30 cellular contexts compared by ENCODE assay signal in the genomic region with DNA sequence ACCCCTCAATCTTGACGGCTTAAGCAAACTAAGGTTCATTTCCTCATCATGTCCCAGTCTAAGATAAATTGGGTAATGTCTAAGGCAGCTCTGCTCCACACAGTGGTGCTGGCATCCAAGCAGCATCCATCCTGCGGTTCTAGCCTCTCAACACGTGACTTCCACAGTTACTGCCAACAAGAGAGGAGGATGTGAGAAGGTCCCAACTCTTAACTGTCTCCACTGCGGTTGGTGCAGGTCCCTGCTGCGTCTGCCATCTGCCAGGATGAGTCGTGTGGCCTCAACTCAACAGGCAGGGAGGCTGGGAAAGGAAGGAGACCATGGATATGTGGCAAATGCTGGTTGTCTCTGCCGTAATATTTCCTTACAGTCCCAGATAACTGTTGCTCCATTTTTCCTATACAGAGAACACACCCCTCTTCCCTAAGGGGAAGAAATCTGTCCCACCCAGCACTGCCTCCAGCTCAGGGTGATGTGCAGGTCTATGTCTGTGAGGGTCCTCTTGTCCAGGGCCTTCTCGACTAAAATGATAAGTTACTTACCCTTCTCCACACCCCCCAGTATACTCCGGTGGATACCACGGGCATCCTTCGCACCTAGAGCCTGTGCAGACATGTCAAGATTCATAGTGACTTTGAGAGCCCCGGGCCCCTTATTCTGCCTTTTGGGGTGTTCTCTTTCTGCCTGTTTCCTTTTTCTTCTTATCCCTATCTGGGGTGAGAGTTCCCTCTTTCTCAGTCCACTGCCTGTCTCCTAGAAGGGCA.
"Had no signal": no experiment of that assay in that cellular context is flagged by ENCODE, and none has a peak within 500 bp of the region (broad histone marks: within the 10 kb centered on the region; RNA-seq: fewer than 3 reads in every experiment).

No MANE protein-coding gene starts in this region.

- H3K36me3 ChIP-seq: Peyer's patch, WERI-Rb-1 had no signal

- H3K36me3 Mint-ChIP-seq: activated naive CD4-positive, alpha-beta T cell treated with anti-CD3 and anti-CD28 coated beads, Interleukin-2, amount 10 ng/mL, durations not matched to agents 7 days and 5 days; activated naive CD8-positive, alpha-beta T cell; brain had no signal

- H3K9me3 ChIP-seq: Peyer's patch had no signal

- H3K9ac ChIP-seq: KMS-11 had no signal

- H3K4me2 ChIP-seq: KMS-11 had no signal

- H3K27me3 Mint-ChIP-seq: activated CD4-positive, alpha-beta memory T cell treated with anti-CD3 and anti-CD28 coated beads, Interleukin-2, amount 10 ng/mL, durations not matched to agents 7 days and 5 days; activated naive CD4-positive, alpha-beta T cell treated with anti-CD3 and anti-CD28 coated beads, Interleukin-2, amount 10 ng/mL, durations not matched to agents 7 days and 5 days; activated naive CD8-positive, alpha-beta T cell treated with anti-CD3 and anti-CD28 coated beads, Interleukin-2, amount 50 U/mL, for 24 hours; brain had no signal

- H3K4me1 Mint-ChIP-seq: activated CD4-positive, alpha-beta memory T cell treated with anti-CD3 and anti-CD28 coated beads, Interleukin-2, amount 10 ng/mL, durations not matched to agents 7 days and 5 days; activated naive CD4-positive, alpha-beta T cell treated with anti-CD3 and anti-CD28 coated beads, Interleukin-2, amount 10 ng/mL, durations not matched to agents 7 days and 5 days; activated naive CD8-positive, alpha-beta T cell treated with anti-CD3 and anti-CD28 coated beads, Interleukin-2, amount 50 U/mL, for 24 hours; brain had no signal

- H3K4me3 Mint-ChIP-seq: activated CD4-positive, alpha-beta memory T cell treated with anti-CD3 and anti-CD28 coated beads, Interleukin-2, amount 10 ng/mL, durations not matched to agents 7 days and 5 days; activated naive CD4-positive, alpha-beta T cell treated with anti-CD3 and anti-CD28 coated beads, Interleukin-2, amount 10 ng/mL, durations not matched to agents 7 days and 5 days; activated naive CD8-positive, alpha-beta T cell; activated naive CD8-positive, alpha-beta T cell treated with anti-CD3 and anti-CD28 coated beads, Interleukin-2, amount 50 U/mL, for 24 hours; brain had no signal

- H3K4me1 ChIP-seq: Peyer's patch had no signal

- H3K27ac ChIP-seq: KMS-11, Peyer's patch, RWPE1, SK-N-MC, WERI-Rb-1 had no signal

- ATAC-seq: activated naive CD8-positive, alpha-beta T cell treated with anti-CD3 and anti-CD28 coated beads, Interleukin-2, amount 50 U/mL, for 24 hours; PC-3; Right ventricle myocardium inferior had no signal

- DNase-seq: activated CD4-positive, alpha-beta memory T cell treated with anti-CD3 and anti-CD28 coated beads, Interleukin-2, amount 10 ng/mL, durations not matched to agents 7 days and 5 days; activated CD4-positive, alpha-beta T cell treated with anti-CD3 and anti-CD28 coated beads for 1 hour; activated CD4-positive, alpha-beta T cell treated with anti-CD3 and anti-CD28 coated beads for 48 hours; activated CD4-positive, CD25-positive, alpha-beta regulatory T cell; activated effector memory CD4-positive, alpha-beta T cell treated with Interleukin-2 at 50 U/mL for 16 hours; activated naive CD4-positive, alpha-beta T cell treated with anti-CD3 and anti-CD28 coated beads, Interleukin-2, amount 10 ng/mL, durations not matched to agents 7 days and 5 days; activated naive CD8-positive, alpha-beta T cell treated with anti-CD3 and anti-CD28 coated beads, Interleukin-2, amount 50 U/mL, for 24 hours; activated T-cell treated with anti-CD3 and anti-CD28 coated beads, Interleukin-2, amount 50 U/mL, for 48 hours; anterior cingulate cortex; central memory CD4-positive, alpha-beta T cell; MM.1S; NCI-H1092 treated with DMSO at 0.1 percent for 48 hours; NCI-H1417; NCI-H187 treated with DMSO at 0.1 percent for 48 hours; NCI-H2081; NCI-H2171 treated with DMSO at 0.1 percent for 48 hours; NCI-H226; NCI-H446 treated with DMSO at 0.1 percent for 48 hours; NCI-H524; NCI-H69; PC-3; Peyer's patch; T1000; WERI-Rb-1 had no signal

- H3K27ac Mint-ChIP-seq: activated CD4-positive, alpha-beta memory T cell treated with anti-CD3 and anti-CD28 coated beads, Interleukin-2, amount 10 ng/mL, durations not matched to agents 7 days and 5 days; activated naive CD4-positive, alpha-beta T cell treated with anti-CD3 and anti-CD28 coated beads, Interleukin-2, amount 10 ng/mL, durations not matched to agents 7 days and 5 days; activated naive CD8-positive, alpha-beta T cell; activated naive CD8-positive, alpha-beta T cell treated with anti-CD3 and anti-CD28 coated beads, Interleukin-2, amount 50 U/mL, for 24 hours; brain had no signal

- H3K27me3 ChIP-seq: Peyer's patch had no signal

- H3K4me3 ChIP-seq: Peyer's patch, SK-N-MC had no signal
